8 cellular contexts compared by ENCODE assay signal in genomic region chr22:50261615-50262459, GRCh38. TPM values are rescaled to one million over a fixed set of nuclear protein-coding genes. Genes with fewer than 3 reads are reported as not detected.
DNase-seq lines count a peak whose midpoint lies in the region; ATAC-seq and TF ChIP-seq lines count a peak whose summit lies in the region.

Gene MAPK12 (minus strand): TSS chr22:50261683. CDS start chr22:50261509, 174 bp downstream.

- ATAC-seq in left lung = peak; percentile 53

- TF ChIP-seq CTCF in cardiac fibroblast (IDR thresholded peaks at IDR 0.05; ENCODE audit: low read depth, low read length) = no peak
- TF ChIP-seq CTCF in left lung (IDR thresholded peaks at IDR 0.05) = no peak
- no peak for TF ChIP-seq CTCF in type B pancreatic cell (conservative IDR thresholded peaks at IDR 0.05)

- peaks cover 5% of the 10 kb centered on the region for H3K4me1 Mint-ChIP-seq in type B pancreatic cell (ENCODE audit: unreplicated experiment)

- peaks cover 0 to 4% of the 10 kb centered on the region in 2 donors for H3K36me3 ChIP-seq in left lung

- intact Hi-C loops in left lung (cut with DNase I) = no loop called here

- H3K9me3 Mint-ChIP-seq in type B pancreatic cell = no peaks in the 10 kb centered on the region

- DNase-seq in 8988T = peak; percentile 87
- peak; percentile 39 for DNase-seq in NCI-H2171 (lab: John Stamatoyannopoulos, UW)
- peak in 1 of 2 donors; percentile 64 for DNase-seq in cardiac fibroblast (ENCODE audit: low read depth in 2 of 2)
- DNase-seq in left lung = no peak
- DNase-seq in type B pancreatic cell (ENCODE audit: extremely low spot score, unreplicated experiment) = no peak
- DNase-seq in NCI-H1092 treated with DMSO at 0.1 percent for 48 hours (lab: John Stamatoyannopoulos, UW) = no peak
- DNase-seq in NCI-H2107 treated with DMSO at 0.1 percent for 48 hours (lab: John Stamatoyannopoulos, UW; ENCODE audit: unreplicated experiment) = no peak

- H3K4me3 ChIP-seq in GM08714 (ENCODE audit: low read length) (peak within 1 kb of the TSS; percentile 73), cardiac fibroblast (replicated peaks in 1 of 2; ENCODE audit: low read depth in 2 of 2, low read length in 2 of 2) (peak within 1 kb of the TSS; percentile 63 to 72), left lung (peak within 1 kb of the TSS; percentile 47 to 53)

- peaks cover 0 to 60% of the 10 kb centered on the region in 2 donors for H3K27me3 ChIP-seq in left lung

- peaks cover 0 to 26% of the 10 kb centered on the region in 2 donors for H3K4me1 ChIP-seq in left lung

- H3K9me3 ChIP-seq in left lung = no peaks in the 10 kb centered on the region

- H3K27me3 Mint-ChIP-seq in type B pancreatic cell = peaks cover 16% of the 10 kb centered on the region

- H3K36me3 Mint-ChIP-seq in type B pancreatic cell = no peaks in the 10 kb centered on the region

- H3K4me3 Mint-ChIP-seq in type B pancreatic cell = peak within 1 kb of the TSS; percentile 78

- H3K27ac ChIP-seq in left lung = no peak within 1 kb of the TSS

- no peak within 1 kb of the TSS for H3K27ac Mint-ChIP-seq in type B pancreatic cell

RNA-seq across cellular contexts. Expression of gene MAPK12, which starts in this region (rescaled TPM):
- total RNA-seq in left lung (10 to 100 TPM; 11.6 to 14.6 TPM), type B pancreatic cell (ENCODE audit: low replicate concordance) (11.4 and 31.3 TPM in 2 replicates)

Comparison
In these comparisons a context has a peak if more than half of its experiments do, and no peak if none do; other contexts are left out.
1. DNase-seq: peak in 8988T (single experiment) and NCI-H2171 (single experiment); none in left lung (0 of 2), type B pancreatic cell (single experiment), NCI-H1092 treated with DMSO at 0.1 percent for 48 hours (single experiment) and NCI-H2107 treated with DMSO at 0.1 percent for 48 hours (single experiment).
2. Peak in every context shown above with its lines, with median percentiles within 50 percentile points of each other: H3K4me3 ChIP-seq.